Comparison of ENCODE assay signal across 25 cellular contexts in the genomic region with DNA sequence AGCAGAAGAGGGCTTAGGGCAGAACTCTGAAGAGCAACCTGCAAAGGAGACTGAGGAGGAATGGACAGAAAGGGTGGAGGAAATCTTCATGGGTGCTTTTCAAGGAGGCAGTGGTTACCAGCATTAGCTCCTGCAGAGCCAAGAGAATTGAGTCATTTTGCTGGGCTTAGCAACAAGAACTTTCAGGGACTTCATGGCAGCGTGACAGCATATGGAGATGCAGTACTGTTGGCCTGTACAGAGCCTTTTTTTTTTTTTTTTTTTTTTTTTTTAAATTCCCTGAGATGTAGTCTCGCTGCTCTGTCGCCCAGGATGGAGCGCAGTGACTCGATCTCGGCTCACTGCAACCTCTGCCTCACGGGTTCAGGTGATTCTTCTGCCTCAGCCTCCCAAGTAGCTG. TPM values are rescaled to one million over a fixed set of nuclear protein-coding genes. Genes with fewer than 3 reads are reported as not detected.
DNase-seq lines count a peak whose midpoint lies in the region; ATAC-seq and TF ChIP-seq lines count a peak whose summit lies in the region.
"Had no signal": no experiment of that assay in that cellular context is flagged by ENCODE, and none has a peak within 500 bp of the region (broad histone marks: within the 10 kb centered on the region; RNA-seq: fewer than 3 reads in every experiment).

No MANE protein-coding gene starts in this region.

- TF ChIP-seq EP300 in sigmoid colon (IDR thresholded peaks at IDR 0.05) = no peak

- no peak for TF ChIP-seq POLR2A in sigmoid colon (IDR thresholded peaks at IDR 0.05)

- H3K4me1 Mint-ChIP-seq in brain = peaks cover 34% of the 10 kb centered on the region
- H3K4me1 Mint-ChIP-seq: activated naive CD8-positive, alpha-beta T cell treated with anti-CD3 and anti-CD28 coated beads for 36 hours had no signal

- peaks cover 52% of the 10 kb centered on the region for H3K79me2 ChIP-seq in Karpas-422 (ENCODE audit: low read length)

- H4K20me1 ChIP-seq in Karpas-422 (ENCODE audit: insufficient read depth, low read depth, low read length) = no peaks in the 10 kb centered on the region

- intact Hi-C loops in left cardiac atrium (cut with DNase I) = loop anchor here in 1 of 2 donors (5.0 kb wide), 1 partner anchor 38 kb away; no protein-coding TSS in a partner anchor
- intact Hi-C loops in sigmoid colon (cut with DNase I) = loop anchor here (5.0 to 10.0 kb wide), 2 partner anchors 38 to 81 kb away; no protein-coding TSS in a partner anchor

- H3K4me2 ChIP-seq in Karpas-422 (ENCODE audit: low read depth, low read length, poor library complexity, severe bottlenecking) = no peak overlapping the region
- H3K4me2 ChIP-seq: A549 had no signal

- no peak overlapping the region; the same call in 1 of the 2 replicates for H3K9ac ChIP-seq in Karpas-422 (ENCODE audit: low read length)

- H3K4me1 ChIP-seq in Karpas-422 (ENCODE audit: low read length) (peaks cover 30% of the 10 kb centered on the region), sigmoid colon (peaks cover 0 to 21% (median 14%) of the 10 kb centered on the region in 4 donors)
- H3K4me1 ChIP-seq: BE2C, breast epithelium had no signal

- peaks cover 17% of the 10 kb centered on the region for H3K36me3 Mint-ChIP-seq in brain
- H3K36me3 Mint-ChIP-seq: natural killer cell treated with Interleukin-12 subunit alpha and Interleukin-12 subunit beta and Interleukin-15 and Interleukin-18, amount 100 ng/mL, for 72 hours had no signal

- no peak overlapping the region for H2AFZ ChIP-seq in Karpas-422 (ENCODE audit: low read length)

- ATAC-seq in left cardiac atrium (peak; percentile 70 to 86), GM18868 (IDR thresholded peaks at IDR 0.05; ENCODE audit: unreplicated experiment) (no peak)
- ATAC-seq: left colon; natural killer cell treated with Interleukin-12 subunit alpha and Interleukin-12 subunit beta and Interleukin-15 and Interleukin-18, amount 100 ng/mL, for 72 hours had no signal

- H3K27ac Mint-ChIP-seq in brain = peak overlapping the region in 2 of 5 experiments; percentile 13 to 65
- H3K27ac Mint-ChIP-seq: activated CD4-positive, alpha-beta T cell treated with anti-CD3 and anti-CD28 coated beads, Interleukin-2, amount 10 ng/mL, durations not matched to agents 24 days and 14 days; activated naive CD8-positive, alpha-beta T cell treated with anti-CD3 and anti-CD28 coated beads for 36 hours; activated T-helper 2 cell treated with anti-CD3 and anti-CD28 coated beads, Interferon-gamma antibody, Interleukin-2, Interleukin-4, amounts not matched to agents 10 μg/mL and 5 μg/mL and 100 μg/mL, durations not matched to agents 14 hours and 24 hours and 36 hours; natural killer cell treated with Interleukin-12 subunit alpha and Interleukin-12 subunit beta and Interleukin-15 and Interleukin-18, amount 100 ng/mL, for 72 hours had no signal

- DNase-seq in Karpas-422 = no peak
- DNase-seq in left cardiac atrium = peak; percentile 75
- DNase-seq in sigmoid colon = peak; percentile 88
- DNase-seq in SK-N-DZ (ENCODE audit: low spot score) = no peak
- DNase-seq in GF-D8 (lab: John Stamatoyannopoulos, UW) = no peak
- DNase-seq in NCI-H82 (lab: John Stamatoyannopoulos, UW) = no peak
- DNase-seq: activated CD4-positive, alpha-beta T cell treated with anti-CD3 and anti-CD28 coated beads, Interleukin-2, amount 10 ng/mL, durations not matched to agents 24 days and 14 days; activated naive CD8-positive, alpha-beta T cell treated with anti-CD3 and anti-CD28 coated beads for 36 hours; BE2C; Caco-2; Kasumi-1; left colon; midbrain; NCI-H1092; NCI-H2029; NCI-H446; RPMI8226; stimulated activated CD4-positive, alpha-beta T cell treated with anti-CD3 and anti-CD28 coated beads, Interleukin-4, amount 100 ng/mL, for 4 hours had no signal

- H3K4me3 Mint-ChIP-seq in brain = peak overlapping the region in 3 of 5 experiments; percentile 0 to 17 (median 8)
- H3K4me3 Mint-ChIP-seq: activated CD4-positive, alpha-beta T cell treated with anti-CD3 and anti-CD28 coated beads, Interleukin-2, amount 10 ng/mL, durations not matched to agents 24 days and 14 days; activated naive CD8-positive, alpha-beta T cell treated with anti-CD3 and anti-CD28 coated beads for 36 hours; natural killer cell treated with Interleukin-12 subunit alpha and Interleukin-12 subunit beta and Interleukin-15 and Interleukin-18, amount 100 ng/mL, for 72 hours had no signal

- H3K27me3 ChIP-seq in Karpas-422 (ENCODE audit: low read length) (no peaks in the 10 kb centered on the region), sigmoid colon (no peaks in the 10 kb centered on the region)
- H3K27me3 ChIP-seq: BE2C, breast epithelium had no signal

- H3K4me3 ChIP-seq in Karpas-422 (ENCODE audit: low read length) (no peak overlapping the region), sigmoid colon (no peak overlapping the region)
- H3K4me3 ChIP-seq: A549, breast epithelium, HAP-1 had no signal

- TF ChIP-seq CTCF in brain (conservative IDR thresholded peaks at IDR 0.05) (no peak), sigmoid colon (IDR thresholded peaks at IDR 0.05) (no peak)

- H3K27me3 Mint-ChIP-seq in brain = peaks cover 8% of the 10 kb centered on the region
- H3K27me3 Mint-ChIP-seq: activated naive CD8-positive, alpha-beta T cell treated with anti-CD3 and anti-CD28 coated beads for 36 hours had no signal

- WGBS in sigmoid colon, 2 donors = 79 to 88% methylated on average over 7 of the region's 7 CpGs

- H3K9me2 ChIP-seq in Karpas-422 (replicated peaks; ENCODE audit: insufficient read depth, low read length) = no peaks in the 10 kb centered on the region

- H3K27ac ChIP-seq in Karpas-422 (ENCODE audit: low read length) (peak overlapping the region; percentile 28; the same call in 1 of the 2 replicates), sigmoid colon (peak overlapping the region in 2 of 4 donors; percentile 40 to 57)
- H3K27ac ChIP-seq: A549 had no signal

- no peaks in the 10 kb centered on the region for H3K9me3 ChIP-seq in Karpas-422 (ENCODE audit: low read length)
- H3K9me3 ChIP-seq in sigmoid colon = no peaks in the 10 kb centered on the region
- H3K9me3 ChIP-seq: A549, BE2C, breast epithelium, Caco-2, HAP-1 had no signal

- peaks cover 1% of the 10 kb centered on the region; the same call in 1 of the 2 replicates for H3K36me3 ChIP-seq in Karpas-422 (ENCODE audit: insufficient read depth, low read length)
- no peaks in the 10 kb centered on the region for H3K36me3 ChIP-seq in sigmoid colon
- H3K36me3 ChIP-seq: BE2C, breast epithelium had no signal

- peaks cover 5 to 10% (median 6%) of the 10 kb centered on the region in 5 experiments for H3K9me3 Mint-ChIP-seq in brain
- H3K9me3 Mint-ChIP-seq: activated naive CD8-positive, alpha-beta T cell treated with anti-CD3 and anti-CD28 coated beads for 36 hours; activated T-helper 2 cell treated with anti-CD3 and anti-CD28 coated beads, Interferon-gamma antibody, Interleukin-2, Interleukin-4, amounts not matched to agents 10 μg/mL and 5 μg/mL and 100 μg/mL, durations not matched to agents 14 hours and 24 hours and 36 hours; natural killer cell treated with Interleukin-12 subunit alpha and Interleukin-12 subunit beta and Interleukin-15 and Interleukin-18, amount 100 ng/mL, for 72 hours had no signal

RNA-seq across cellular contexts. Expression of gene KANK1, which starts 41.0 kb away (rescaled TPM):
- 78.7 and 82.5 TPM in 2 replicates for total RNA-seq in Karpas-422 (2014; rRNA removed; shearing (Covaris generic); ENCODE audit: low replicate concordance)
- polyA plus RNA-seq in brain (ENCODE audit: insufficient read depth, low read depth, low replicate concordance) (21.5 TPM), sigmoid colon (10 to 100 TPM; 11.5 to 21.0 (median 15.0) TPM)
- total RNA-seq in left cardiac atrium (100 to 1,000 TPM; 110 to 137 TPM), sigmoid colon (100 to 1,000 TPM in 1 of 4 donors, 10 to 100 TPM in 3; 67.8 to 127 (median 91.0) TPM)
- 0.35 and 0.44 TPM in 2 replicates for polyA plus RNA-seq in SK-N-DZ (2014; cell fraction: cytosol; rRNA removed)
- polyA plus RNA-seq in SK-N-DZ (2014; cell fraction: nucleus; rRNA removed) = 0.53 and 0.56 TPM in 2 replicates

Comparison
In these comparisons a context has a peak if more than half of its experiments do, and no peak if none do; other contexts are left out.
1. DNase-seq: peak in left cardiac atrium (single experiment) and sigmoid colon (single experiment); none in Karpas-422 (single experiment), SK-N-DZ (single experiment), GF-D8 (single experiment) and NCI-H82 (single experiment).